Comparison of ENCODE assay signal across 8 cellular contexts in genomic region chr4:56978750-56979303, GRCh38. TPM values are rescaled to one million over a fixed set of nuclear protein-coding genes. Genes with fewer than 3 reads are reported as not detected.
A peak's percentile ranks its signal among the peaks of the same experiment; 100 is the strongest.
DNase-seq lines count a peak whose midpoint lies in the region; ATAC-seq, FAIRE-seq and TF ChIP-seq lines count a peak whose summit lies in the region.

TSS of gene POLR2B (plus strand) at chr4:56978896. CDS start at chr4:56978986, 90 bp downstream.

- peaks cover 3% of the 10 kb centered on the region for H3K9me3 Mint-ChIP-seq in T-helper 1 cell treated with Interleukin-12 subunit alpha and Interleukin-12 subunit beta and Interleukin-4 antibody, amounts not matched to agents 30 μg/mL and 1 μg/mL, for 36 hours

- in situ Hi-C loops in GM13976 (cut with MboI; ENCODE audit: low sequenced_read_pairs, unreplicated experiment): no loop called here

- H3K27me3 ChIP-seq in left ventricle myocardium inferior (ENCODE audit: low read depth) (no peaks in the 10 kb centered on the region), psoas muscle (ENCODE audit: insufficient read depth in 3 of 3, low read length in 2 of 3) (no peaks in the 10 kb centered on the region)

- peaks cover 85% of the 10 kb centered on the region for H3K4me1 ChIP-seq in left ventricle myocardium inferior
- peaks cover 32% of the 10 kb centered on the region for H3K4me1 ChIP-seq in psoas muscle

- H3K36me3 ChIP-seq in left ventricle myocardium inferior (peaks cover 6% of the 10 kb centered on the region), psoas muscle (ENCODE audit: insufficient read depth in 1 of 2, low read depth in 1 of 2) (peaks cover 0 to 5% of the 10 kb centered on the region in 2 donors)

- 0 to 1% (median 0%) methylated on average over 37 of the region's 37 CpGs for WGBS in psoas muscle, 3 donors

- H3K27ac ChIP-seq in left ventricle myocardium inferior (replicated peaks) (peak within 1 kb of the TSS; percentile 93), psoas muscle (peak within 1 kb of the TSS; percentile 88)

- peak within 1 kb of the TSS; percentile 100 for H3K27ac Mint-ChIP-seq in T-helper 1 cell treated with Interleukin-12 subunit alpha and Interleukin-12 subunit beta and Interleukin-4 antibody, amounts not matched to agents 30 μg/mL and 1 μg/mL, for 36 hours

- FAIRE-seq in urothelium cell line (lab: Jason Lieb, UNC): no peak

- no peak for TF ChIP-seq CTCF in GM13976 (IDR thresholded peaks at IDR 0.05; ENCODE audit: borderline replicate concordance, control extremely low read depth, extremely low read depth, insufficient read depth, missing control alignments)
- no peak for TF ChIP-seq CTCF in left ventricle myocardium inferior (IDR thresholded peaks at IDR 0.05; ENCODE audit: borderline replicate concordance)
- TF ChIP-seq CTCF in psoas muscle (IDR thresholded peaks at IDR 0.05): no peak

- DNase-seq in GM13976 (ENCODE audit: low spot score): peak; percentile 87
- DNase-seq in NCI-H146 (lab: John Stamatoyannopoulos, UW): peak; percentile 98
- peak; percentile 87 for DNase-seq in amniotic stem cell (lab: John Stamatoyannopoulos, UW)
- DNase-seq in left ventricle myocardium inferior: peak; percentile 95
- DNase-seq in psoas muscle: peak; percentile 95 to 97
- DNase-seq in urothelium cell line (ENCODE audit: low spot score): peak; percentile 96

- H3K4me3 ChIP-seq in left ventricle myocardium inferior: peak within 1 kb of the TSS; percentile 96
- peak within 1 kb of the TSS; percentile 86 for H3K4me3 ChIP-seq in psoas muscle

- H3K27me3 Mint-ChIP-seq in T-helper 1 cell treated with Interleukin-12 subunit alpha and Interleukin-12 subunit beta and Interleukin-4 antibody, amounts not matched to agents 30 μg/mL and 1 μg/mL, for 36 hours (ENCODE audit: low read depth): no peaks in the 10 kb centered on the region

- peak within 1 kb of the TSS; percentile 100 for H3K4me3 Mint-ChIP-seq in T-helper 1 cell treated with Interleukin-12 subunit alpha and Interleukin-12 subunit beta and Interleukin-4 antibody, amounts not matched to agents 30 μg/mL and 1 μg/mL, for 36 hours

- ATAC-seq in HG02852 (IDR thresholded peaks at IDR 0.05; ENCODE audit: unreplicated experiment) (peak; percentile 44), psoas muscle (peak; percentile 88 to 91 (median 90))

- peaks cover 48% of the 10 kb centered on the region for H3K4me1 Mint-ChIP-seq in T-helper 1 cell treated with Interleukin-12 subunit alpha and Interleukin-12 subunit beta and Interleukin-4 antibody, amounts not matched to agents 30 μg/mL and 1 μg/mL, for 36 hours (ENCODE audit: low read depth)

- intact Hi-C loops in left ventricle myocardium inferior (cut with micrococcal nuclease): no loop called here
- intact Hi-C loops in psoas muscle (cut with DNase I): loop anchor here (5.0 to 10.0 kb wide), 2 partner anchors 64 to 72 kb away; partner anchors contain the start of gene REST (in 1 of the 2)

- H3K36me3 Mint-ChIP-seq in T-helper 1 cell treated with Interleukin-12 subunit alpha and Interleukin-12 subunit beta and Interleukin-4 antibody, amounts not matched to agents 30 μg/mL and 1 μg/mL, for 36 hours (ENCODE audit: low read depth): peaks cover 31% of the 10 kb centered on the region

- H3K9me3 ChIP-seq in left ventricle myocardium inferior (replicated peaks) (peaks cover 1% of the 10 kb centered on the region), psoas muscle (no peaks in the 10 kb centered on the region)

RNA-seq across cellular contexts. Expression of gene POLR2B, which starts in this region (rescaled TPM):
- 73.0 TPM for total RNA-seq in left ventricle myocardium inferior
- total RNA-seq in psoas muscle: 10 to 100 TPM; 64.9 to 79.5 (median 74.9) TPM
- 100 to 1,000 TPM in 1 of 3 donors, 10 to 100 TPM in 2; 37.1 to 111 (median 48.4) TPM for polyA plus RNA-seq in psoas muscle

Comparison
In these comparisons a context has a peak if more than half of its experiments do, and no peak if none do; other contexts are left out.
1. Peak in every context shown above with its lines: DNase-seq, ATAC-seq, H3K4me3 ChIP-seq and H3K27ac ChIP-seq.